ENCODE assay signal across 19 cellular contexts in genomic region chr20:57288676-57289075, GRCh38. TPM values are rescaled to one million over a fixed set of nuclear protein-coding genes. Genes with fewer than 3 reads are reported as not detected.
DNase-seq lines count a peak whose midpoint lies in the region; ATAC-seq and TF ChIP-seq lines count a peak whose summit lies in the region.
"Had no signal": no experiment of that assay in that cellular context is flagged by ENCODE, and none has a peak within 500 bp of the region (broad histone marks: within the 10 kb centered on the region; RNA-seq: fewer than 3 reads in every experiment).

No MANE protein-coding gene starts in this region.

- no peaks in the 10 kb centered on the region for H4K20me1 ChIP-seq in OCI-LY1 (ENCODE audit: insufficient read depth, low read length)
- H4K20me1 ChIP-seq in osteoblast (ENCODE audit: insufficient read depth, low read length) = no peaks in the 10 kb centered on the region

- H3K9ac ChIP-seq in OCI-LY1 (ENCODE audit: low read length) = peak overlapping the region; percentile 63

- H3K9me2 ChIP-seq in OCI-LY1 (ENCODE audit: low read depth, low read length) = no peaks in the 10 kb centered on the region

- peaks cover 8% of the 10 kb centered on the region; the same call in 1 of the 2 replicates for H3F3A ChIP-seq in OCI-LY1 (ENCODE audit: insufficient read depth, low read length)

- DNase-seq in Ammon's horn (ENCODE audit: low spot score) = peak; percentile 60
- DNase-seq in left kidney (ENCODE audit: low read depth, low spot score) = peak; percentile 49
- DNase-seq in osteoblast (ENCODE audit: insufficient read length, low spot score, missing footprints) = peak; percentile 53
- DNase-seq in NCI-H226 = no peak
- DNase-seq in mucosa of gallbladder (ENCODE audit: low spot score) = no peak
- no peak for DNase-seq in KBM-7
- DNase-seq: CD4-positive, alpha-beta T cell; DND-41; H7; Kasumi-1; NCI-H1436; NCI-H2081; NCI-H2227 treated with DMSO at 0.1 percent for 48 hours; NCI-H526 had no signal

- H3K27me3 ChIP-seq in OCI-LY1 (ENCODE audit: insufficient read depth, low read length) = no peaks in the 10 kb centered on the region
- H3K27me3 ChIP-seq in osteoblast (ENCODE audit: insufficient read depth, low read length) = peaks cover 5% of the 10 kb centered on the region

- H3K4me2 ChIP-seq in OCI-LY1 (ENCODE audit: low read length) (peak overlapping the region; percentile 64), osteoblast (ENCODE audit: insufficient read depth, low read length) (no peak overlapping the region)
- H3K4me2 ChIP-seq: A549 had no signal

- no peak for TF ChIP-seq CTCF in OCI-LY1 (IDR thresholded peaks at IDR 0.05; ENCODE audit: low read length)
- TF ChIP-seq CTCF in osteoblast (IDR thresholded peaks at IDR 0.05; ENCODE audit: extremely low read depth, low read depth, low read length) = no peak

- H3K79me2 ChIP-seq in OCI-LY1 (ENCODE audit: insufficient read depth, low read length) (no peaks in the 10 kb centered on the region), osteoblast (ENCODE audit: insufficient read depth, low read length) (no peaks in the 10 kb centered on the region)

- H2AFZ ChIP-seq in OCI-LY1 (ENCODE audit: low read length) (no peak overlapping the region), osteoblast (ENCODE audit: low read length) (no peak overlapping the region)

- H3K27ac ChIP-seq in OCI-LY1 (ENCODE audit: low read depth, low read length, poor library complexity, severe bottlenecking) = peak overlapping the region; percentile 99
- no peak overlapping the region for H3K27ac ChIP-seq in osteoblast (ENCODE audit: low read depth, low read length)
- H3K27ac ChIP-seq: A549 had no signal

- peaks cover 100% of the 10 kb centered on the region for H3K4me1 ChIP-seq in OCI-LY1 (ENCODE audit: insufficient read depth, low read length, severe bottlenecking)
- H3K4me1 ChIP-seq in osteoblast (ENCODE audit: insufficient read depth, low read length) = no peaks in the 10 kb centered on the region
- H3K4me1 ChIP-seq: A549 had no signal

- no peaks in the 10 kb centered on the region for H3K9me3 ChIP-seq in OCI-LY1 (ENCODE audit: low read length)
- no peaks in the 10 kb centered on the region for H3K9me3 ChIP-seq in osteoblast (ENCODE audit: low read depth, low read length)
- H3K9me3 ChIP-seq: A549 had no signal

- H3K4me3 ChIP-seq in OCI-LY1 (ENCODE audit: low read depth, low read length, poor library complexity, severe bottlenecking) (peak overlapping the region; percentile 40), osteoblast (ENCODE audit: insufficient read depth, low read length) (no peak overlapping the region)
- H3K4me3 ChIP-seq: A549 had no signal

- no peak for ATAC-seq in HG02970 (IDR thresholded peaks at IDR 0.05; ENCODE audit: low FRiP score, unreplicated experiment)
- ATAC-seq: A549, SK-N-SH treated with all-trans-retinoic acid at 6 μM for 48 hours had no signal

- H3K36me3 ChIP-seq in OCI-LY1 (ENCODE audit: insufficient read depth, low read length) (no peaks in the 10 kb centered on the region), osteoblast (ENCODE audit: insufficient read depth, low read length) (no peaks in the 10 kb centered on the region)

- in situ Hi-C loops in KBM-7 (cut with MboI; ENCODE audit: low pct_unique_long_range_greater_than_20kb, low sequenced_read_pairs) = no loop called here

RNA-seq across cellular contexts. Expression of gene BMP7, which starts 22.2 kb away (rescaled TPM):
- total RNA-seq in osteoblast (not detected in 2 replicates), mucosa of gallbladder (1.2 TPM)
- total RNA-seq: B cell; CD4-positive, alpha-beta T cell had no signal

RNA-seq across cellular contexts. Expression of gene SPO11, which starts 40.9 kb away (rescaled TPM):
- total RNA-seq in osteoblast (not detected in 2 replicates), mucosa of gallbladder (not detected)
- total RNA-seq: B cell; CD4-positive, alpha-beta T cell; H7 had no signal

Comparison
In these comparisons a context has a peak if more than half of its experiments do, and no peak if none do; other contexts are left out.
1. DNase-seq: peak in Ammon's horn (single experiment), left kidney (single experiment) and osteoblast (single experiment); none in NCI-H226 (single experiment), mucosa of gallbladder (single experiment) and KBM-7 (single experiment).